1 cellular context compared by ENCODE assay signal in the genomic region with DNA sequence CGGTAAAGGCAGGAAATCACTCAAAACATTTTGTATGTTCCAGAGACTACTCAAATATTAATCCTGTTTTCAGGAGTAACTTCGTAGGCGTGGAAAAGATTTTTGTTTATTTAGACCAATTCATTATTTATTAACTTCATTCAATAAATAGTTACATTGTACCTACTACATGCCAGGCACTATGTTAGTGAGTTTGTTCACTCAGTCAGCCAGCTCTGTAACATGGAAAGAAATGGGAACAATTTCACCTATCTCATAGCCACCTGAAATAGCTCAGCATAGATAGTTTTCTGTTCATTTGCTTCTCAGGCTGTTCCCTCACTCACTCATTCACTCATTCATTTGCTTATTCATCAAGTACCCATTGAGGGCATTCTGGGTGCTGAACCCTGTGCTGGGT.
TF ChIP-seq lines count a peak whose summit lies in the region.

No MANE protein-coding gene starts in this region.

TF ChIP-seq in GM23338, 12 proteins besides CTCF, POLR2A, EP300 and RAD21:
- TF ChIP-seq, protein P1, sequence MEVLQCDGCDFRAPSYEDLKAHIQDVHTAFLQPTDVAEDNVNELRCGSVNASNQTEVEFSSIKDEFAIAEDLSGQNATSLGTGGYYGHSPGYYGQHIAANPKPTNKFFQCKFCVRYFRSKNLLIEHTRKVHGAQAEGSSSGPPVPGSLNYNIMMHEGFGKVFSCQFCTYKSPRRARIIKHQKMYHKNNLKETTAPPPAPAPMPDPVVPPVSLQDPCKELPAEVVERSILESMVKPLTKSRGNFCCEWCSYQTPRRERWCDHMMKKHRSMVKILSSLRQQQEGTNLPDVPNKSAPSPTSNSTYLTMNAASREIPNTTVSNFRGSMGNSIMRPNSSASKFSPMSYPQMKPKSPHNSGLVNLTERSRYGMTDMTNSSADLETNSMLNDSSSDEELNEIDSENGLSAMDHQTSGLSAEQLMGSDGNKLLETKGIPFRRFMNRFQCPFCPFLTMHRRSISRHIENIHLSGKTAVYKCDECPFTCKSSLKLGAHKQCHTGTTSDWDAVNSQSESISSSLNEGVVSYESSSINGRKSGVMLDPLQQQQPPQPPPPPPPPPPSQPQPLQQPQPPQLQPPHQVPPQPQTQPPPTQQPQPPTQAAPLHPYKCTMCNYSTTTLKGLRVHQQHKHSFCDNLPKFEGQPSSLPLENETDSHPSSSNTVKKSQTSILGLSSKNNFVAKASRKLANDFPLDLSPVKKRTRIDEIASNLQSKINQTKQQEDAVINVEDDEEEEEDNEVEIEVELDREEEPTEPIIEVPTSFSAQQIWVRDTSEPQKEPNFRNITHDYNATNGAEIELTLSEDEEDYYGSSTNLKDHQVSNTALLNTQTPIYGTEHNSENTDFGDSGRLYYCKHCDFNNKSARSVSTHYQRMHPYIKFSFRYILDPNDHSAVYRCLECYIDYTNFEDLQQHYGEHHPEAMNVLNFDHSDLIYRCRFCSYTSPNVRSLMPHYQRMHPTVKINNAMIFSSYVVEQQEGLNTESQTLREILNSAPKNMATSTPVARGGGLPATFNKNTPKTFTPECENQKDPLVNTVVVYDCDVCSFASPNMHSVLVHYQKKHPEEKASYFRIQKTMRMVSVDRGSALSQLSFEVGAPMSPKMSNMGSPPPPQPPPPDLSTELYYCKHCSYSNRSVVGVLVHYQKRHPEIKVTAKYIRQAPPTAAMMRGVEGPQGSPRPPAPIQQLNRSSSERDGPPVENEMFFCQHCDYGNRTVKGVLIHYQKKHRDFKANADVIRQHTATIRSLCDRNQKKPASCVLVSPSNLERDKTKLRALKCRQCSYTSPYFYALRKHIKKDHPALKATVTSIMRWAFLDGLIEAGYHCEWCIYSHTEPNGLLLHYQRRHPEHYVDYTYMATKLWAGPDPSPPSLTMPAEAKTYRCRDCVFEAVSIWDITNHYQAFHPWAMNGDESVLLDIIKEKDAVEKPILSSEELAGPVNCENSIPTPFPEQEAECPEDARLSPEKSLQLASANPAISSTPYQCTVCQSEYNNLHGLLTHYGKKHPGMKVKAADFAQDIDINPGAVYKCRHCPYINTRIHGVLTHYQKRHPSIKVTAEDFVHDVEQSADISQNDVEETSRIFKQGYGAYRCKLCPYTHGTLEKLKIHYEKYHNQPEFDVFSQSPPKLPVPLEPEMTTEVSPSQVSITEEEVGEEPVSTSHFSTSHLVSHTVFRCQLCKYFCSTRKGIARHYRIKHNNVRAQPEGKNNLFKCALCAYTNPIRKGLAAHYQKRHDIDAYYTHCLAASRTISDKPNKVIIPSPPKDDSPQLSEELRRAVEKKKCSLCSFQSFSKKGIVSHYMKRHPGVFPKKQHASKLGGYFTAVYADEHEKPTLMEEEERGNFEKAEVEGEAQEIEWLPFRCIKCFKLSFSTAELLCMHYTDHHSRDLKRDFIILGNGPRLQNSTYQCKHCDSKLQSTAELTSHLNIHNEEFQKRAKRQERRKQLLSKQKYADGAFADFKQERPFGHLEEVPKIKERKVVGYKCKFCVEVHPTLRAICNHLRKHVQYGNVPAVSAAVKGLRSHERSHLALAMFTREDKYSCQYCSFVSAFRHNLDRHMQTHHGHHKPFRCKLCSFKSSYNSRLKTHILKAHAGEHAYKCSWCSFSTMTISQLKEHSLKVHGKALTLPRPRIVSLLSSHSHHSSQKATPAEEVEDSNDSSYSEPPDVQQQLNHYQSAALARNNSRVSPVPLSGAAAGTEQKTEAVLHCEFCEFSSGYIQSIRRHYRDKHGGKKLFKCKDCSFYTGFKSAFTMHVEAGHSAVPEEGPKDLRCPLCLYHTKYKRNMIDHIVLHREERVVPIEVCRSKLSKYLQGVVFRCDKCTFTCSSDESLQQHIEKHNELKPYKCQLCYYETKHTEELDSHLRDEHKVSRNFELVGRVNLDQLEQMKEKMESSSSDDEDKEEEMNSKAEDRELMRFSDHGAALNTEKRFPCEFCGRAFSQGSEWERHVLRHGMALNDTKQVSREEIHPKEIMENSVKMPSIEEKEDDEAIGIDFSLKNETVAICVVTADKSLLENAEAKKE (CRISPR knock-in tag; IDR thresholded peaks at IDR 0.05), result no peak
